ENCODE assay signal across 1 cellular context in genomic region chr20:58839991-58840747, GRCh38.
TF ChIP-seq lines count a peak whose summit lies in the region.

No MANE protein-coding gene starts in this region.

TF ChIP-seq in HCT116, 20 proteins besides CTCF, POLR2A, EP300 and RAD21:
- TF ChIP-seq, protein P1, sequence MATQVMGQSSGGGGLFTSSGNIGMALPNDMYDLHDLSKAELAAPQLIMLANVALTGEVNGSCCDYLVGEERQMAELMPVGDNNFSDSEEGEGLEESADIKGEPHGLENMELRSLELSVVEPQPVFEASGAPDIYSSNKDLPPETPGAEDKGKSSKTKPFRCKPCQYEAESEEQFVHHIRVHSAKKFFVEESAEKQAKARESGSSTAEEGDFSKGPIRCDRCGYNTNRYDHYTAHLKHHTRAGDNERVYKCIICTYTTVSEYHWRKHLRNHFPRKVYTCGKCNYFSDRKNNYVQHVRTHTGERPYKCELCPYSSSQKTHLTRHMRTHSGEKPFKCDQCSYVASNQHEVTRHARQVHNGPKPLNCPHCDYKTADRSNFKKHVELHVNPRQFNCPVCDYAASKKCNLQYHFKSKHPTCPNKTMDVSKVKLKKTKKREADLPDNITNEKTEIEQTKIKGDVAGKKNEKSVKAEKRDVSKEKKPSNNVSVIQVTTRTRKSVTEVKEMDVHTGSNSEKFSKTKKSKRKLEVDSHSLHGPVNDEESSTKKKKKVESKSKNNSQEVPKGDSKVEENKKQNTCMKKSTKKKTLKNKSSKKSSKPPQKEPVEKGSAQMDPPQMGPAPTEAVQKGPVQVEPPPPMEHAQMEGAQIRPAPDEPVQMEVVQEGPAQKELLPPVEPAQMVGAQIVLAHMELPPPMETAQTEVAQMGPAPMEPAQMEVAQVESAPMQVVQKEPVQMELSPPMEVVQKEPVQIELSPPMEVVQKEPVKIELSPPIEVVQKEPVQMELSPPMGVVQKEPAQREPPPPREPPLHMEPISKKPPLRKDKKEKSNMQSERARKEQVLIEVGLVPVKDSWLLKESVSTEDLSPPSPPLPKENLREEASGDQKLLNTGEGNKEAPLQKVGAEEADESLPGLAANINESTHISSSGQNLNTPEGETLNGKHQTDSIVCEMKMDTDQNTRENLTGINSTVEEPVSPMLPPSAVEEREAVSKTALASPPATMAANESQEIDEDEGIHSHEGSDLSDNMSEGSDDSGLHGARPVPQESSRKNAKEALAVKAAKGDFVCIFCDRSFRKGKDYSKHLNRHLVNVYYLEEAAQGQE (IDR thresholded peaks at IDR 0.05; ENCODE audit: low read depth): no peak
- no peak for TF ChIP-seq EZH2 (IDR thresholded peaks at IDR 0.05)
- no peak for TF ChIP-seq CBX3 (IDR thresholded peaks at IDR 0.05; ENCODE audit: low read depth)
- no peak for TF ChIP-seq ZBTB33 (IDR thresholded peaks at IDR 0.05; ENCODE audit: extremely low read depth, insufficient replicate concordance, low read length)
- TF ChIP-seq SP1 (IDR thresholded peaks at IDR 0.05; ENCODE audit: low read depth): no peak
- no peak for TF ChIP-seq ELF1 (IDR thresholded peaks at IDR 0.05; ENCODE audit: borderline replicate concordance, low read depth)
- no peak for TF ChIP-seq POLR2AphosphoS5 (IDR thresholded peaks at IDR 0.05; ENCODE audit: low read depth, low read length)
- TF ChIP-seq EGR1 (IDR thresholded peaks at IDR 0.05; ENCODE audit: low read depth): no peak
- no peak for TF ChIP-seq TCF7L2 (IDR thresholded peaks at IDR 0.05; ENCODE audit: borderline replicate concordance, extremely low read depth, insufficient read depth, insufficient read length)
- TF ChIP-seq SRF (IDR thresholded peaks at IDR 0.05; ENCODE audit: low read depth): no peak
- no peak for TF ChIP-seq JUND (IDR thresholded peaks at IDR 0.05)
